Comparison of ENCODE assay signal across 13 cellular contexts in the genomic region with DNA sequence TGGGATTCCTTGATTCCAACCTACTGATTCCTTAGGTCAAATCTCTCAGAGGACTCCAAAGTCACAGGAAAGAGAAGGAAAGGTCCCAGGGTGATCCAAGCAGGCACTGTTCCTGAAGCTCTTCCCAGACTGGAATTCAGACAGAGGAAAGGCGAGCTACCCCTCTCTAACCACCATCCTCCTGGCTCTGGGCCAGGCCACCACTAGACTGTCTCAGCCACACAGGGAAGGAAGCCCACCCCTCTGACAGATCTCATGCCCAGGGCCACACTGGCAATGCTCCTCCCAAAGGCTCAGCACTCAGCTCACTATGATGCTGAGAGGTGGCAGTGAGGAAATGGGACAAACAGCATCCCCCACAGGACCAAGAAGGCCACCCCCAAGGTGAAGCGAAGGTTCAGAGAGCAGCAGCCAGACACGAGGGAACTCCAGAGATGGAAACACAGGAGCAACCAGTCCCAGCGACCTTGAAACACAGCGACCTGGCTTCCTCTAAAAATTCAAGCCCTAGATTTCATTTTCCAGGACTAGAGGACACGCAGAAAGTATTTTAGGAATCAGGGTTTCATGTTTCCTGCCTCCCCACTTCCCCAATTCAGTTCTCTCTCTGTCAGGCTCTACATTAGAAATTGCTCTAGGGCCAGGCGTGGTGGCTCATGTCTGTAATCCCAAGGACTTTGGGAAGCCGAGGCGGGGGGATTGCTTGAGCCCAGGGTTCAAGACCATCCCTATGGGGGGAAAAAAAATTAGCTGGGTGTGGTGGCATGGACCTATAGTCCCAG. TPM values are rescaled to one million over a fixed set of nuclear protein-coding genes. Genes with fewer than 3 reads are reported as not detected.
DNase-seq lines count a peak whose midpoint lies in the region; ATAC-seq lines count a peak whose summit lies in the region.
"Had no signal": no experiment of that assay in that cellular context is flagged by ENCODE, and none has a peak within 500 bp of the region (broad histone marks: within the 10 kb centered on the region; RNA-seq: fewer than 3 reads in every experiment).

No MANE protein-coding gene starts in this region.

- no peaks in the 10 kb centered on the region for H3K36me3 Mint-ChIP-seq in activated naive CD4-positive, alpha-beta T cell treated with anti-CD3 and anti-CD28 coated beads, Interleukin-2, amount 50 U/mL, for 72 hours
- peaks cover 2% of the 10 kb centered on the region for H3K36me3 Mint-ChIP-seq in activated naive CD4-positive, alpha-beta T cell treated with anti-CD3 and anti-CD28 coated beads, Interleukin-2, amount 10 ng/mL, durations not matched to agents 7 days and 5 days

- peaks cover 31% of the 10 kb centered on the region for H3K4me1 Mint-ChIP-seq in activated naive CD4-positive, alpha-beta T cell treated with anti-CD3 and anti-CD28 coated beads, Interleukin-2, amount 10 ng/mL, durations not matched to agents 7 days and 5 days

- ATAC-seq in activated naive CD4-positive, alpha-beta T cell treated with anti-CD3 and anti-CD28 coated beads, Interleukin-2, amount 50 U/mL, for 72 hours, result no peak
- ATAC-seq: HCT116, right lobe of liver had no signal

- H3K9me3 Mint-ChIP-seq in activated naive CD4-positive, alpha-beta T cell treated with anti-CD3 and anti-CD28 coated beads, Interleukin-2, amount 50 U/mL, for 72 hours, result no peaks in the 10 kb centered on the region
- no peaks in the 10 kb centered on the region for H3K9me3 Mint-ChIP-seq in activated naive CD4-positive, alpha-beta T cell treated with anti-CD3 and anti-CD28 coated beads, Interleukin-2, amount 10 ng/mL, durations not matched to agents 7 days and 5 days

- intact Hi-C loops in head of caudate nucleus (cut with DNase I), result no loop called here

- CTCF ChIA-PET in activated naive CD4-positive, alpha-beta T cell treated with anti-CD3 and anti-CD28 coated beads, Interleukin-2, amount 10 ng/mL, durations not matched to agents 7 days and 5 days (lab: Charles Lee), result interaction anchor here (0.9 to 1.2 kb wide), 2 partner anchors 29 to 66 kb away, joined by 3 read pairs; no protein-coding TSS in a partner anchor

- no peak for DNase-seq in activated naive CD4-positive, alpha-beta T cell treated with anti-CD3 and anti-CD28 coated beads, Interleukin-2, amount 50 U/mL, for 72 hours (ENCODE audit: low spot score in 2 of 2)
- DNase-seq in activated naive CD4-positive, alpha-beta T cell treated with anti-CD3 and anti-CD28 coated beads, Interleukin-2, amount 10 ng/mL, durations not matched to agents 7 days and 5 days, result no peak
- DNase-seq in SKM-1 (lab: John Stamatoyannopoulos, UW; ENCODE audit: unreplicated experiment) (peak; percentile 56), medulla oblongata (ENCODE audit: extremely low spot score) (peak; percentile 60), superior temporal gyrus (ENCODE audit: extremely low spot score) (peak; percentile 40), head of caudate nucleus (no peak), COR-L47 (lab: John Stamatoyannopoulos, UW) (no peak), NCI-H748 treated with DMSO at 0.1 percent for 48 hours (lab: John Stamatoyannopoulos, UW) (no peak)
- DNase-seq: DND-41, glutamatergic neuron, right lobe of liver, T-helper 2 cell had no signal

- H3K27me3 Mint-ChIP-seq in activated naive CD4-positive, alpha-beta T cell treated with anti-CD3 and anti-CD28 coated beads, Interleukin-2, amount 10 ng/mL, durations not matched to agents 7 days and 5 days, result no peaks in the 10 kb centered on the region

- H3K4me3 Mint-ChIP-seq in activated naive CD4-positive, alpha-beta T cell treated with anti-CD3 and anti-CD28 coated beads, Interleukin-2, amount 10 ng/mL, durations not matched to agents 7 days and 5 days, result no peak overlapping the region

- H3K27ac Mint-ChIP-seq in activated naive CD4-positive, alpha-beta T cell treated with anti-CD3 and anti-CD28 coated beads, Interleukin-2, amount 50 U/mL, for 72 hours, result peak overlapping the region; percentile 34 to 57
- no peak overlapping the region for H3K27ac Mint-ChIP-seq in activated naive CD4-positive, alpha-beta T cell treated with anti-CD3 and anti-CD28 coated beads, Interleukin-2, amount 10 ng/mL, durations not matched to agents 7 days and 5 days

RNA-seq across cellular contexts. Expression of gene PIK3C2B, which starts 18.8 kb away (rescaled TPM):
- total RNA-seq in activated naive CD4-positive, alpha-beta T cell treated with anti-CD3 and anti-CD28 coated beads, Interleukin-2, amount 50 U/mL, for 72 hours, result 10 to 100 TPM; 26.3 to 65.6 TPM

RNA-seq across cellular contexts. Expression of gene MDM4, which starts 40.4 kb away (rescaled TPM):
- 10 to 100 TPM; 87.2 to 97.9 TPM for total RNA-seq in activated naive CD4-positive, alpha-beta T cell treated with anti-CD3 and anti-CD28 coated beads, Interleukin-2, amount 50 U/mL, for 72 hours

Comparison
In these comparisons a context has a peak if more than half of its experiments do, and no peak if none do; other contexts are left out.
1. DNase-seq: peak in SKM-1 (single experiment), medulla oblongata (single experiment) and superior temporal gyrus (single experiment); none in activated naive CD4-positive, alpha-beta T cell treated with anti-CD3 and anti-CD28 coated beads, Interleukin-2, amount 50 U/mL, for 72 hours (0 of 2), activated naive CD4-positive, alpha-beta T cell treated with anti-CD3 and anti-CD28 coated beads, Interleukin-2, amount 10 ng/mL, durations not matched to agents 7 days and 5 days (single experiment), head of caudate nucleus (0 of 42), COR-L47 (single experiment) and NCI-H748 treated with DMSO at 0.1 percent for 48 hours (single experiment).